In the genomic region with DNA sequence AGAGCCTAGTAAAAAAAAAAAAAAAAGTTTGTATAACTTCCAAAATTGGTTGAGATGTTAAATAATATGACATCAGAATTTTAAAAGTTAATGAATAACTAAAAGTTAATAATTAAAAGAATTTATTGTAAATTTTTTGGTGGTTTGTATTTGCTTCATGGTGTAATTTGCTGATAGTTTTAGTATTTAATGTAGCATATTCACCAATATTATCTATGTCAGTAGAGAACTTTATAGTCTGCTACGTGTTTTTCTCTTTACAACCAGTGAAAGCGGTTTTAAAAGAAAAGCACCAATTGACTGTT, we compare ENCODE assay signal across 12 cellular contexts. TPM values are rescaled to one million over a fixed set of nuclear protein-coding genes. Genes with fewer than 3 reads are reported as not detected.
"Had no signal": no experiment of that assay in that cellular context is flagged by ENCODE, and none has a peak within 500 bp of the region (broad histone marks: within the 10 kb centered on the region; RNA-seq: fewer than 3 reads in every experiment).

No MANE protein-coding gene starts in this region.

- DNase-seq: activated CD4-positive, alpha-beta T cell treated with anti-CD3 and anti-CD28 coated beads, Interleukin-2, amount 50 U/mL, for 1 hour; activated CD8-positive, alpha-beta memory T cell treated with anti-CD3 and anti-CD28 coated beads for 24 hours; activated gamma-delta T cell treated with Interleukin-2 at 50 U/mL for 16 hours; effector memory CD4-positive, alpha-beta T cell; left colon; pancreas; stimulated activated naive CD8-positive, alpha-beta T cell treated with anti-CD3 and anti-CD28 coated beads, Interleukin-15, Interleukin-2, amounts not matched to agents 100 U/mL and 50 U/mL, for 24 hours had no signal

- H3K36me3 ChIP-seq: pancreas had no signal

- H3K27ac ChIP-seq: foreskin keratinocyte, testis had no signal

- H3K4me3 ChIP-seq: lung, testis had no signal

- H3K27me3 ChIP-seq: pancreas, testis had no signal

- FAIRE-seq: pancreas had no signal

- H3K9me3 ChIP-seq: pancreas, testis had no signal

- ATAC-seq: activated CD4-positive, CD25-positive, alpha-beta regulatory T cell treated with anti-CD3 and anti-CD28 coated beads, Interleukin-2, amount 50 U/mL, for 24 hours had no signal

- H3K4me1 ChIP-seq: foreskin keratinocyte, testis had no signal

RNA-seq across cellular contexts. Expression of a gene that starts 51.8 kb away (rescaled TPM):
- total RNA-seq: neural crest cell had no signal
